Comparison of ENCODE assay signal across 7 cellular contexts in the genomic region with DNA sequence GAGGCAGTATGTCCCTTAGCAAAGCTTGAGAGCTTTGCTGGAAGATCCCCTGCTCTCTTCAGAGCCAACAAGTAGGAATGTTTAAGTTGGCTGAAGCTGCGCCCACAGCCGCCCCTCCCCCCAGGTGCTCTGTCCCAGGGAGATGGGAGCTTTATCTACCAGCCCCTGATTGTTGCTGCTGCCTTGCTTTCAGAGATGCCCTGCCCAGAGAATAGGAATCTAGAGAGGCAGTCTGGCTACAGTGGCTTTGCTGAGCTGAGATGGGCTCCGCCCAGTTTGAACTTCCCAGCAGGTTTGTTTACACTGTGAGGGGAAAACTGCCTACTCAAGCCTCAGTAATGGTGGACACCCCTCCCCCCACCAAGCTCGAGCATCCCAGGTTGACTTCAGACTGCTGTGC.
DNase-seq lines count a peak whose midpoint lies in the region; TF ChIP-seq lines count a peak whose summit lies in the region.
"Not testable (repeated sequence)": the region's sequence is repeated elsewhere in the genome, so short reads cannot be mapped to it uniquely, and the experiment has no call there.

No MANE protein-coding gene starts in this region.

- H3K9me3 ChIP-seq in HUES6 (ENCODE audit: control insufficient read depth, insufficient read depth, low read depth, low read length); neural progenitor cell (ENCODE audit: low read depth): not testable (repeated sequence)

- H2AFZ ChIP-seq in neural progenitor cell (replicated peaks) = peak overlapping the region; percentile 60

- H4K20me1 ChIP-seq in neural progenitor cell (ENCODE audit: low read depth) = not testable (repeated sequence)

- DNase-seq in DMS153 treated with DMSO at 0.1 percent for 48 hours (lab: John Stamatoyannopoulos, UW; ENCODE audit: unreplicated experiment) = peak; percentile 5
- peak; percentile 6 for DNase-seq in NCI-H2227 (lab: John Stamatoyannopoulos, UW; ENCODE audit: unreplicated experiment)
- DNase-seq in NCI-H510A treated with DMSO at 0.1 percent for 48 hours (lab: John Stamatoyannopoulos, UW) = peak; percentile 48
- peak; percentile 45 for DNase-seq in RPMI8226
- peak; percentile 64 for DNase-seq in islet precursor cell
- not testable (repeated sequence) for DNase-seq in neural progenitor cell (ENCODE audit: low spot score)

- not testable (repeated sequence) for H3K4me1 Mint-ChIP-seq in neural progenitor cell

- H3K27me3 ChIP-seq in HUES6 (ENCODE audit: control insufficient read depth, insufficient read depth, low read length) = peaks cover 18% of the 10 kb centered on the region
- not testable (repeated sequence) for H3K27me3 ChIP-seq in neural progenitor cell

- not testable (repeated sequence) for H3K27me3 Mint-ChIP-seq in neural progenitor cell (ENCODE audit: insufficient read depth, low read depth)

- not testable (repeated sequence) for H3K4me2 ChIP-seq in neural progenitor cell

- peak overlapping the region; percentile 9; the same call in 1 of the 2 replicates for H3K27ac ChIP-seq in HUES6 (ENCODE audit: low read depth, low read length)
- not testable (repeated sequence) for H3K27ac ChIP-seq in neural progenitor cell

- not testable (repeated sequence) for H3K36me3 Mint-ChIP-seq in neural progenitor cell

- H3K36me3 ChIP-seq in HUES6 (ENCODE audit: control insufficient read depth, insufficient read depth, low read length); neural progenitor cell: not testable (repeated sequence)

- H3K79me2 ChIP-seq in neural progenitor cell (ENCODE audit: low read depth) = not testable (repeated sequence)

- H3K9me3 Mint-ChIP-seq in neural progenitor cell = not testable (repeated sequence)

- H3K9ac ChIP-seq in HUES6 (ENCODE audit: low read length); neural progenitor cell: not testable (repeated sequence)

- H3K27ac Mint-ChIP-seq in neural progenitor cell = not testable (repeated sequence)

- not testable (repeated sequence) for H3F3A ChIP-seq in neural progenitor cell (ENCODE audit: low read depth)

- peaks cover 30% of the 10 kb centered on the region for H3K4me1 ChIP-seq in HUES6 (ENCODE audit: control insufficient read depth, insufficient read depth, low read length)
- H3K4me1 ChIP-seq in neural progenitor cell = not testable (repeated sequence)

- not testable (repeated sequence) for TF ChIP-seq CTCF in neural progenitor cell (IDR thresholded peaks at IDR 0.05)

- not testable (repeated sequence) for H3K4me3 ChIP-seq in HUES6 (ENCODE audit: low read depth, low read length); neural progenitor cell

- not testable (repeated sequence) for H3K4me3 Mint-ChIP-seq in neural progenitor cell
